Comparison of ENCODE assay signal across 16 cellular contexts in the genomic region with DNA sequence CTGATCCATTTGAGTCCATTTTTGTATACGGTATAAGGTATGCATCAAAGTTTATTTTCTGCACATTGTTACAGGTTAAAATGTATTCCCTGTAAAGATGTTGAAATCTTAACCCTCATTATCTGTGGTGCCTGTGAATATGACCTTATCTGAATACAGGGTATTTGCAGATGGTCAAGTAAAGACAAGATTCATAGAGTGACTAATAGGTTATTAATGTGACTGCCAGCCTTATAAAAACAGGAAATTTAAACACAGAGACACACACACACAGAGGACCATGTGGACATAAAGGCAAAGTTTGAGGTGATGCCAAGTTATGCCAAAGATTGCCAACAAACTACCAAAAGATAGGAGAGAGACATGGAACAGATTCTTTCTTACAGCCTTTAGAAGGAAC.
DNase-seq lines count a peak whose midpoint lies in the region; TF ChIP-seq lines count a peak whose summit lies in the region.
"Had no signal": no experiment of that assay in that cellular context is flagged by ENCODE, and none has a peak within 500 bp of the region (broad histone marks: within the 10 kb centered on the region; RNA-seq: fewer than 3 reads in every experiment).

No MANE protein-coding gene starts in this region.

- H3K4me1 ChIP-seq in mammary epithelial cell (ENCODE audit: insufficient read depth, low read length): peaks cover 12% of the 10 kb centered on the region
- no peaks in the 10 kb centered on the region for H3K4me1 ChIP-seq in effector memory CD4-positive, alpha-beta T cell (ENCODE audit: control insufficient read depth, insufficient read depth, low read length, poor library complexity, severe bottlenecking)
- H3K4me1 ChIP-seq: thyroid gland had no signal

- peaks cover 5% of the 10 kb centered on the region for H3K9me3 ChIP-seq in mammary epithelial cell (replicated peaks; ENCODE audit: insufficient read depth, low read length)
- peaks cover 6% of the 10 kb centered on the region for H3K9me3 ChIP-seq in effector memory CD4-positive, alpha-beta T cell (ENCODE audit: control insufficient read depth, low read length)
- H3K9me3 ChIP-seq: thyroid gland had no signal

- peak overlapping the region; percentile 2 for H3K4me2 ChIP-seq in mammary epithelial cell (ENCODE audit: insufficient read depth, low read depth, low read length)

- 9% methylated on average over 1 of the region's 1 CpG for WGBS in mammary epithelial cell (ENCODE audit: low coverage, missing lambda C conversion rate)

- CTCF ChIA-PET in mammary epithelial cell (lab: Charles Lee; ENCODE audit: low non-redundant PET): no interaction called here

- H3K79me2 ChIP-seq in mammary epithelial cell (ENCODE audit: insufficient read depth, low read length): no peaks in the 10 kb centered on the region

- TF ChIP-seq CTCF in LNCaP clone FGC (IDR thresholded peaks at IDR 0.05; ENCODE audit: control insufficient read depth, extremely low read depth, insufficient read depth) (no peak), mammary epithelial cell (conservative IDR thresholded peaks at IDR 0.05 in 1 of 2, IDR thresholded peaks at IDR 0.05 in 1 of 2; ENCODE audit: extremely low read depth in 1 of 2, insufficient read depth in 1 of 2, low read depth in 1 of 2, low read length in 2 of 2) (no peak)

- BruUV-seq in mammary epithelial cell (replicated peaks; lab: Mats Ljungman, UMichigan): no TSS peak

- H3K27me3 ChIP-seq in mammary epithelial cell (ENCODE audit: insufficient read depth, low read length): no peaks in the 10 kb centered on the region
- no peaks in the 10 kb centered on the region for H3K27me3 ChIP-seq in effector memory CD4-positive, alpha-beta T cell (replicated peaks; ENCODE audit: control insufficient read depth, insufficient read depth, low read length, poor library complexity, severe bottlenecking)
- H3K27me3 ChIP-seq: cardiac muscle cell, thyroid gland had no signal

- no peak overlapping the region for H3K27ac ChIP-seq in mammary epithelial cell (ENCODE audit: insufficient read depth, low read depth, low read length)
- H3K27ac ChIP-seq in effector memory CD4-positive, alpha-beta T cell (ENCODE audit: insufficient read depth, low read length, poor library complexity, severe bottlenecking): no peak overlapping the region
- H3K27ac ChIP-seq: cardiac muscle cell, thyroid gland had no signal

- H3K9ac ChIP-seq in mammary epithelial cell (ENCODE audit: insufficient read depth, low read length): no peak overlapping the region

- in situ Hi-C loops in Caki2 (cut with HindIII; ENCODE audit: low pct_unique_long_range_greater_than_20kb, low sequenced_read_pairs): no loop called here
- in situ Hi-C loops in mammary epithelial cell (cut with MboI; ENCODE audit: low sequenced_read_pairs in 2 of 2): no loop called here

- dilution Hi-C loops in mammary epithelial cell (cut with HindIII; ENCODE audit: low sequenced_read_pairs): no loop called here

- H3K4me3 ChIP-seq in LNCaP clone FGC (ENCODE audit: low read depth, low read length) (no peak overlapping the region), mammary epithelial cell (replicated peaks in 1 of 3; ENCODE audit: insufficient read depth in 1 of 3, low read depth in 2 of 3, low read length in 3 of 3) (no peak overlapping the region)
- H3K4me3 ChIP-seq in effector memory CD4-positive, alpha-beta T cell (ENCODE audit: insufficient read depth, low read depth, low read length, poor library complexity, severe bottlenecking): no peak overlapping the region
- H3K4me3 ChIP-seq: cardiac muscle cell, thyroid gland had no signal

- peak; percentile 22 for DNase-seq in Caki2 (ENCODE audit: low read depth)
- peak; percentile 90 for DNase-seq in LNCaP clone FGC (ENCODE audit: low read depth)
- peak; percentile 76 for DNase-seq in mammary epithelial cell
- peak; percentile 35 for DNase-seq in foreskin melanocyte
- no peak for DNase-seq in T-helper 1 cell
- no peak for DNase-seq in activated naive CD4-positive, alpha-beta T cell treated with Interleukin-2 at 50 U/mL for 16 hours
- no peak for DNase-seq in hippocampal formation (lab: John Stamatoyannopoulos, UW)
- no peak for DNase-seq in effector memory CD4-positive, alpha-beta T cell
- DNase-seq: activated CD4-positive, alpha-beta memory T cell treated with anti-CD3 and anti-CD28 coated beads, Interleukin-2, amount 10 ng/mL, durations not matched to agents 7 days and 5 days; activated T-cell treated with anti-CD3 and anti-CD28 coated beads, Interleukin-2, amount 50 U/mL, for 24 hours; C1 segment of cervical spinal cord; DMS 273 treated with DMSO at 0.1 percent for 48 hours; NCI-H345; NK-92 treated with Interleukin-12 subunit alpha and Interleukin-12 subunit beta, amount 100 ng/mL, for 24 hours; thyroid gland had no signal

- H4K20me1 ChIP-seq in mammary epithelial cell (ENCODE audit: insufficient read depth, low read length): no peaks in the 10 kb centered on the region

- no peaks in the 10 kb centered on the region for H3K36me3 ChIP-seq in mammary epithelial cell (ENCODE audit: insufficient read depth, low read length)
- H3K36me3 ChIP-seq in effector memory CD4-positive, alpha-beta T cell (ENCODE audit: control insufficient read depth, insufficient read depth, low read length): no peaks in the 10 kb centered on the region
- H3K36me3 ChIP-seq: cardiac muscle cell, thyroid gland had no signal

- H2AFZ ChIP-seq in mammary epithelial cell (ENCODE audit: low read depth, low read length): no peak overlapping the region

- intact Hi-C loops in mammary epithelial cell (cut with micrococcal nuclease): no loop called here

Comparison
In these comparisons a context has a peak if more than half of its experiments do, and no peak if none do; other contexts are left out.
1. DNase-seq: peak in Caki2 (single experiment), LNCaP clone FGC (single experiment), mammary epithelial cell (single experiment) and foreskin melanocyte (single experiment); none in T-helper 1 cell (0 of 5), activated naive CD4-positive, alpha-beta T cell treated with Interleukin-2 at 50 U/mL for 16 hours (single experiment), hippocampal formation (0 of 2) and effector memory CD4-positive, alpha-beta T cell (0 of 3).